Comparison of ENCODE assay signal across 8 cellular contexts in the genomic region with DNA sequence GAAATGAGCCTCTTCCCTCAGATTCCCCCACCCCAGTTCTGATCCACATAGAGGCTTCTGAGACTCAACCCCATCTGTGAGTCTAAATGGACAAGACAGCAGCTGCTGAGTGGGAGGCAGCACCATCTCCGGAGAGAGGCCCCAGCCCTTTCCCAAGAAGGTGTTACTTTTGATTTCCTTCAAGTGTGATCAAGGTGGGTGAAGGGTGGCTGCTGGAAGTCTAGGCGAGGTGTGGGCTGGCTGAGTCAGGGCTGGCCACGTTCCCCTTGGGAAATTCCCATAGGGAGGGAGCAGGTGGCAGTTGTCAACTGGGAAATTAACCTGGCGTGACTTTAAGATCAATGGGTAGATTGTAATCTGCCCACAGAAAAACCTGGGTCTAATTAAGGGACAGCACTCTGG.
A peak's percentile ranks its signal among the peaks of the same experiment; 100 is the strongest.
DNase-seq lines count a peak whose midpoint lies in the region; ATAC-seq, FAIRE-seq and TF ChIP-seq lines count a peak whose summit lies in the region.

No MANE protein-coding gene starts in this region.

- 29% methylated on average over 3 of the region's 4 CpGs for WGBS in right lobe of liver (ENCODE audit: insufficient coverage, low coverage, low lambda C conversion rate, missing lambda C conversion rate)
- 91% methylated on average over 4 of the region's 4 CpGs for WGBS in HepG2 (ENCODE audit: low lambda C conversion rate)

- POLR2A ChIA-PET in HepG2 (lab: Yijun Ruan, JAX) = no interaction called here

- H3K4me2 ChIP-seq in HepG2 (ENCODE audit: low read depth, low read length) = no peak overlapping the region

- H3K9me3 ChIP-seq in right lobe of liver (no peaks in the 10 kb centered on the region), HepG2 (ENCODE audit: low read length) (no peaks in the 10 kb centered on the region), uterus (no peaks in the 10 kb centered on the region)

- H3K27ac ChIP-seq in right lobe of liver (no peak overlapping the region), HepG2 (ENCODE audit: extremely low read length, insufficient read depth, low read length) (no peak overlapping the region), uterus (no peak overlapping the region)

- no peak overlapping the region for H3K4me3 ChIP-seq in right lobe of liver
- H3K4me3 ChIP-seq in HepG2 (replicated peaks in 1 of 3; ENCODE audit: insufficient read depth in 1 of 3, low read depth in 2 of 3, low read length in 3 of 3) = no peak overlapping the region
- H3K4me3 ChIP-seq in kidney epithelial cell (ENCODE audit: low read depth, low read length) = no peak overlapping the region
- H3K4me3 ChIP-seq in uterus = no peak overlapping the region

- intact Hi-C loops in right lobe of liver (cut with DNase I) (no loop called here), HepG2 (cut with micrococcal nuclease; ENCODE audit: unreplicated experiment) (no loop called here), left cardiac atrium (cut with DNase I) (no loop called here), uterus (cut with DNase I; ENCODE audit: low total_unique reads) (no loop called here)
- intact Hi-C loops in activated CD4-positive, alpha-beta T cell treated with anti-CD3 and anti-CD28 coated beads, Interleukin-2, amount 10 ng/mL, durations not matched to agents 24 days and 14 days (cut with micrococcal nuclease) = loop anchor here (1.0 to 5.0 kb wide), 9 partner anchors 33 to 742 kb away; no protein-coding TSS in a partner anchor

- TF ChIP-seq EP300 in HepG2 (IDR thresholded peaks at IDR 0.05; ENCODE audit: low read depth in 2 of 2, low read length in 2 of 2) (no peak), HepG2 (CRISPR knock-in tag; IDR thresholded peaks at IDR 0.05; ENCODE audit: borderline replicate concordance) (no peak)

- no peak for FAIRE-seq in HepG2 (lab: Jason Lieb, UNC)

- H3K27me3 ChIP-seq in right lobe of liver = no peaks in the 10 kb centered on the region
- no peaks in the 10 kb centered on the region for H3K27me3 ChIP-seq in HepG2 (ENCODE audit: control insufficient read depth in 1 of 2, insufficient read depth in 2 of 2, low read length in 2 of 2)
- H3K27me3 ChIP-seq in kidney epithelial cell (ENCODE audit: control insufficient read depth, insufficient read depth, low read length) = no peaks in the 10 kb centered on the region
- no peaks in the 10 kb centered on the region for H3K27me3 ChIP-seq in uterus

- CTCF ChIA-PET in HepG2 (lab: Yijun Ruan, JAX; ENCODE audit: low intra/inter-chr PET ratio, low total read pairs) = no interaction called here

- H2AFZ ChIP-seq in HepG2 (ENCODE audit: low read length) = no peak overlapping the region

- in situ Hi-C loops in HepG2 (cut with HindIII; ENCODE audit: extremely low pct_ligation_motif_present, low pct_unique_long_range_greater_than_20kb) = no loop called here

- no peaks in the 10 kb centered on the region for H4K20me1 ChIP-seq in HepG2 (ENCODE audit: insufficient read depth, low read length)

- H3K4me3 Mint-ChIP-seq in activated CD4-positive, alpha-beta T cell treated with anti-CD3 and anti-CD28 coated beads, Interleukin-2, amount 10 ng/mL, durations not matched to agents 24 days and 14 days = peak overlapping the region; percentile 72
- H3K4me3 Mint-ChIP-seq in nephron progenitor cell = no peak overlapping the region

- DNase-seq in right lobe of liver (peak in 1 of 3 donors; percentile 52), HepG2 (ENCODE audit: low spot score) (no peak), kidney epithelial cell (ENCODE audit: low read depth) (peak; percentile 47), left cardiac atrium (no peak), nephron progenitor cell (no peak), uterus (no peak)
- peak; percentile 79 for DNase-seq in activated CD4-positive, alpha-beta T cell treated with anti-CD3 and anti-CD28 coated beads, Interleukin-2, amount 10 ng/mL, durations not matched to agents 24 days and 14 days

- peaks cover 10% of the 10 kb centered on the region for H3K36me3 Mint-ChIP-seq in activated CD4-positive, alpha-beta T cell treated with anti-CD3 and anti-CD28 coated beads, Interleukin-2, amount 10 ng/mL, durations not matched to agents 24 days and 14 days (ENCODE audit: low read depth)
- H3K36me3 Mint-ChIP-seq in nephron progenitor cell (ENCODE audit: low read depth) = no peaks in the 10 kb centered on the region

- no peak overlapping the region for H3K9ac ChIP-seq in HepG2 (ENCODE audit: insufficient read depth, low read depth, low read length)

- H3K79me2 ChIP-seq in HepG2 (ENCODE audit: insufficient read depth, low read length) = no peaks in the 10 kb centered on the region

- no peaks in the 10 kb centered on the region for H3K36me3 ChIP-seq in right lobe of liver
- no peaks in the 10 kb centered on the region for H3K36me3 ChIP-seq in HepG2 (replicated peaks in 1 of 2; ENCODE audit: control insufficient read depth in 1 of 2, insufficient read depth in 2 of 2, low read length in 2 of 2)
- H3K36me3 ChIP-seq in kidney epithelial cell (ENCODE audit: control insufficient read depth, insufficient read depth, low read length) = no peaks in the 10 kb centered on the region
- no peaks in the 10 kb centered on the region for H3K36me3 ChIP-seq in uterus

- ATAC-seq in right lobe of liver = peak in 3 of 4 donors; percentile 19 to 81 (median 21)
- no peak for ATAC-seq in HepG2
- no peak for ATAC-seq in left cardiac atrium
- ATAC-seq in GM21737 (IDR thresholded peaks at IDR 0.05; ENCODE audit: unreplicated experiment) = no peak

- peaks cover 5% of the 10 kb centered on the region for H3K9me3 Mint-ChIP-seq in activated CD4-positive, alpha-beta T cell treated with anti-CD3 and anti-CD28 coated beads, Interleukin-2, amount 10 ng/mL, durations not matched to agents 24 days and 14 days
- no peaks in the 10 kb centered on the region for H3K9me3 Mint-ChIP-seq in nephron progenitor cell

- no peaks in the 10 kb centered on the region for H3K27me3 Mint-ChIP-seq in activated CD4-positive, alpha-beta T cell treated with anti-CD3 and anti-CD28 coated beads, Interleukin-2, amount 10 ng/mL, durations not matched to agents 24 days and 14 days
- H3K27me3 Mint-ChIP-seq in nephron progenitor cell (ENCODE audit: low read depth, poor library complexity) = peaks cover 6% of the 10 kb centered on the region

- TF ChIP-seq RAD21 in HepG2 (CRISPR knock-in tag; IDR thresholded peaks at IDR 0.05) = no peak

- no TSS peak for BruUV-seq in HepG2 (replicated peaks; lab: Mats Ljungman, UMichigan)

- peaks cover 56% of the 10 kb centered on the region for H3K4me1 Mint-ChIP-seq in activated CD4-positive, alpha-beta T cell treated with anti-CD3 and anti-CD28 coated beads, Interleukin-2, amount 10 ng/mL, durations not matched to agents 24 days and 14 days
- H3K4me1 Mint-ChIP-seq in nephron progenitor cell = no peaks in the 10 kb centered on the region

- peak overlapping the region; percentile 92 for H3K27ac Mint-ChIP-seq in activated CD4-positive, alpha-beta T cell treated with anti-CD3 and anti-CD28 coated beads, Interleukin-2, amount 10 ng/mL, durations not matched to agents 24 days and 14 days
- H3K27ac Mint-ChIP-seq in nephron progenitor cell = no peak overlapping the region

- H3K4me1 ChIP-seq in right lobe of liver = peaks cover 0 to 17% (median 0%) of the 10 kb centered on the region in 4 donors
- peaks cover 39% of the 10 kb centered on the region for H3K4me1 ChIP-seq in HepG2 (ENCODE audit: insufficient read depth, low read length)
- no peaks in the 10 kb centered on the region for H3K4me1 ChIP-seq in uterus

- TF ChIP-seq POLR2A in right lobe of liver (IDR thresholded peaks at IDR 0.05) (no peak), HepG2 (IDR thresholded peaks at IDR 0.05; ENCODE audit: insufficient read depth in 1 of 2, low read depth in 2 of 2, low read length in 2 of 2) (no peak), uterus (IDR thresholded peaks at IDR 0.05) (no peak)

- no peak for TF ChIP-seq CTCF in right lobe of liver (IDR thresholded peaks at IDR 0.05)
- no peak for TF ChIP-seq CTCF in HepG2 (CRISPR knock-in tag; IDR thresholded peaks at IDR 0.05)
- no peak for TF ChIP-seq CTCF in kidney epithelial cell (IDR thresholded peaks at IDR 0.05; ENCODE audit: insufficient read depth, low read length, poor library complexity, severe bottlenecking)
- no peak for TF ChIP-seq CTCF in nephron progenitor cell (IDR thresholded peaks at IDR 0.05)
- TF ChIP-seq CTCF in uterus (IDR thresholded peaks at IDR 0.05) = no peak

TF ChIP-seq in HepG2, 621 proteins besides CTCF, POLR2A, EP300 and RAD21 (continues in another document):
- TF ChIP-seq THAP11 (CRISPR knock-in tag; IDR thresholded peaks at IDR 0.05) (no peak), ZNF510 (CRISPR knock-in tag; IDR thresholded peaks at IDR 0.05; ENCODE audit: low read depth) (no peak), MAZ (IDR thresholded peaks at IDR 0.05; ENCODE audit: borderline replicate concordance, low read depth, low read length) (no peak), MAZ (CRISPR knock-in tag; IDR thresholded peaks at IDR 0.05; ENCODE audit: low read depth) (no peak), ZBTB10 (CRISPR knock-in tag; IDR thresholded peaks at IDR 0.05; ENCODE audit: borderline replicate concordance) (no peak)
- TF ChIP-seq, protein P1, sequence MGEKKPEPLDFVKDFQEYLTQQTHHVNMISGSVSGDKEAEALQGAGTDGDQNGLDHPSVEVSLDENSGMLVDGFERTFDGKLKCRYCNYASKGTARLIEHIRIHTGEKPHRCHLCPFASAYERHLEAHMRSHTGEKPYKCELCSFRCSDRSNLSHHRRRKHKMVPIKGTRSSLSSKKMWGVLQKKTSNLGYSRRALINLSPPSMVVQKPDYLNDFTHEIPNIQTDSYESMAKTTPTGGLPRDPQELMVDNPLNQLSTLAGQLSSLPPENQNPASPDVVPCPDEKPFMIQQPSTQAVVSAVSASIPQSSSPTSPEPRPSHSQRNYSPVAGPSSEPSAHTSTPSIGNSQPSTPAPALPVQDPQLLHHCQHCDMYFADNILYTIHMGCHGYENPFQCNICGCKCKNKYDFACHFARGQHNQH (CRISPR knock-in tag; IDR thresholded peaks at IDR 0.05) = no peak

Comparison
In these comparisons a context has a peak if more than half of its experiments do, and no peak if none do; other contexts are left out.
1. ATAC-seq: peak in right lobe of liver (3 of 4); none in HepG2 (single experiment), left cardiac atrium (0 of 2) and GM21737 (single experiment).
2. DNase-seq: peak in activated CD4-positive, alpha-beta T cell treated with anti-CD3 and anti-CD28 coated beads, Interleukin-2, amount 10 ng/mL, durations not matched to agents 24 days and 14 days (single experiment) and kidney epithelial cell (single experiment); none in HepG2 (single experiment), left cardiac atrium (single experiment), nephron progenitor cell (single experiment) and uterus (0 of 2).